ENCODE assay signal across 14 cellular contexts in the genomic region with DNA sequence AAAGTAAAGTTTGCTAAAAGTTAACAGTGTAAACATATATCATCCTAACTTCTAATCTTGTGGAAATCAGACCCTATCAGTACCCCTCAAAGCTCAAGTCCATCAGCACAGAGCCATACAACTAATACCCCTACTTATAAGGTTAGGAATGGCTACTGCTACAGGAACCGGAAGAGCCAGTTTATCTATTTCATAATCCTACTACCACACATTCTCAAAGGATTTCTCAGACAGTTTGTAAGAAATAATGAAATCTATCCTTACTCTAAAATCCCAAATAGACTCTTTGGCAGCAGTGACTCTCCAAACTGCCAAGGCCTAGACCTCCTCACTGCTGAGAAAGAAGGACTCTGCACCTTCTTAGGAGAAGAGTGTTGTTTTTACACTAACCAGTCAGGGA. TPM values are rescaled to one million over a fixed set of nuclear protein-coding genes. Genes with fewer than 3 reads are reported as not detected.
DNase-seq lines count a peak whose midpoint lies in the region; TF ChIP-seq lines count a peak whose summit lies in the region.
"Not testable (repeated sequence)": the region's sequence is repeated elsewhere in the genome, so short reads cannot be mapped to it uniquely, and the experiment has no call there.
"Had no signal": no experiment of that assay in that cellular context is flagged by ENCODE, and none has a peak within 500 bp of the region (broad histone marks: within the 10 kb centered on the region; RNA-seq: fewer than 3 reads in every experiment).

No MANE protein-coding gene starts in this region.

- H4K20me1 ChIP-seq in PC-9 (ENCODE audit: insufficient read depth); smooth muscle cell (ENCODE audit: low read depth): not testable (repeated sequence)

- not testable (repeated sequence) for TF ChIP-seq CTCF in PC-9 (conservative IDR thresholded peaks at IDR 0.05); MCF 10A (IDR thresholded peaks at IDR 0.05; ENCODE audit: unreplicated experiment); choroid plexus epithelial cell (conservative IDR thresholded peaks at IDR 0.05; ENCODE audit: low read depth, low read length); fibroblast of pulmonary artery (IDR thresholded peaks at IDR 0.05; ENCODE audit: low read length, missing control alignments); smooth muscle cell (IDR thresholded peaks at IDR 0.05; ENCODE audit: borderline replicate concordance, insufficient read depth, poor library complexity, severe bottlenecking)

- not testable (repeated sequence) for H3K4me3 Mint-ChIP-seq in MCF 10A (ENCODE audit: unreplicated experiment)

- H2AFZ ChIP-seq in PC-9 (peak overlapping the region; percentile 60), smooth muscle cell (ENCODE audit: low read depth) (peak overlapping the region; percentile 25)

- 0 out of 2 replicates have a peak overlapping the region, but pooled peaks have one; percentile 29 for H3K27ac ChIP-seq in PC-9
- not testable (repeated sequence) for H3K27ac ChIP-seq in smooth muscle cell (ENCODE audit: low read depth)

- not testable (repeated sequence) for H3K36me3 ChIP-seq in PC-9 (ENCODE audit: low read depth); smooth muscle cell (ENCODE audit: low read depth)

- H3K36me3 Mint-ChIP-seq in MCF 10A (ENCODE audit: insufficient read depth, unreplicated experiment), result not testable (repeated sequence)

- peaks cover 17% of the 10 kb centered on the region for H3K27me3 Mint-ChIP-seq in MCF 10A (ENCODE audit: insufficient read depth, unreplicated experiment)

- not testable (repeated sequence) for BruUV-seq in PC-9 (replicated peaks; lab: Mats Ljungman, UMichigan); MCF 10A (replicated peaks; lab: Mats Ljungman, UMichigan)

- H3K9me2 ChIP-seq in PC-9 (ENCODE audit: insufficient read depth), result not testable (repeated sequence)

- not testable (repeated sequence) for H3K9me3 ChIP-seq in PC-9 (ENCODE audit: insufficient read depth, low read depth); smooth muscle cell (replicated peaks; ENCODE audit: low read depth)

- CTCF ChIA-PET in PC-9 (lab: Charles Lee); MCF 10A (lab: Yijun Ruan, JAX): not testable (repeated sequence)

- H3K27me3 ChIP-seq in PC-9 (ENCODE audit: insufficient read depth, low read depth); smooth muscle cell (ENCODE audit: low read depth): not testable (repeated sequence)

- not testable (repeated sequence) for H3F3A ChIP-seq in PC-9 (ENCODE audit: insufficient read depth, low read depth); smooth muscle cell (ENCODE audit: low read depth)

- H3K27ac Mint-ChIP-seq in MCF 10A (ENCODE audit: low read depth, unreplicated experiment), result not testable (repeated sequence)

- peaks cover 11% of the 10 kb centered on the region for H3K4me1 ChIP-seq in PC-9 (replicated peaks; ENCODE audit: insufficient read depth)
- not testable (repeated sequence) for H3K4me1 ChIP-seq in smooth muscle cell (ENCODE audit: low read depth)

- not testable (repeated sequence) for H3K79me2 ChIP-seq in PC-9 (ENCODE audit: low read depth); smooth muscle cell (ENCODE audit: low read depth)

- H3K4me3 ChIP-seq in PC-9; choroid plexus epithelial cell (ENCODE audit: low read depth, low read length); fibroblast of pulmonary artery (replicated peaks; ENCODE audit: low read depth, low read length); smooth muscle cell: not testable (repeated sequence)

- H3K4me1 Mint-ChIP-seq in MCF 10A (ENCODE audit: insufficient read depth, unreplicated experiment), result not testable (repeated sequence)

- intact Hi-C loops in PC-9 (cut with micrococcal nuclease; ENCODE audit: unreplicated experiment); MCF 10A (cut with micrococcal nuclease): not testable (repeated sequence)

- peak; percentile 10 for DNase-seq in HT-29 (ENCODE audit: low spot score)
- DNase-seq in PC-9, result peak in 1 of 2 experiments; percentile 52
- peak; percentile 1 for DNase-seq in MCF 10A (ENCODE audit: unreplicated experiment)
- DNase-seq in choroid plexus epithelial cell (ENCODE audit: low read depth), result peak; percentile 1
- DNase-seq in fibroblast of pulmonary artery (ENCODE audit: low read depth), result peak; percentile 2
- not testable (repeated sequence) for DNase-seq in smooth muscle cell (lab: John Stamatoyannopoulos, UW; ENCODE audit: unreplicated experiment)

- POLR2A ChIA-PET in PC-9 (lab: Charles Lee; ENCODE audit: unreplicated experiment); MCF 10A (lab: Yijun Ruan, JAX): not testable (repeated sequence)

- WGBS in smooth muscle cell (ENCODE audit: low lambda C conversion rate), result 41% methylated on average over 1 of the region's 1 CpG

- H3K9me3 Mint-ChIP-seq in MCF 10A (ENCODE audit: unreplicated experiment), result not testable (repeated sequence)

- H3K9ac ChIP-seq in smooth muscle cell (ENCODE audit: low read depth), result not testable (repeated sequence)

- peak overlapping the region; percentile 38; the same call in 1 of the 2 replicates for H3K4me2 ChIP-seq in PC-9
- H3K4me2 ChIP-seq in smooth muscle cell, result not testable (repeated sequence)

RNA-seq across cellular contexts. Expression of a gene that starts 6.0 kb away (rescaled TPM):
- total RNA-seq in HT-29 (2014; rRNA removed; shearing (Covaris generic)), result not detected in 2 replicates
- not detected in 2 replicates for total RNA-seq in PC-9 (2021)
- total RNA-seq in MCF 10A (2022), result not detected in 2 replicates
- not detected in 2 replicates for total RNA-seq in smooth muscle cell
- polyA plus RNA-seq in smooth muscle cell, result not detected in 2 replicates
- total RNA-seq: CD4-positive, alpha-beta T cell; CD8-positive, alpha-beta memory T cell; GM12878; GM23248; H1; H7 had no signal
- polyA plus RNA-seq: A549; CD14-positive monocyte; CD8-positive, alpha-beta memory T cell; GM12878; GM23248; H1 had no signal

RNA-seq across cellular contexts. Expression of a gene that starts 20.0 kb away (rescaled TPM):
- total RNA-seq in HT-29 (2014; rRNA removed; shearing (Covaris generic)), result not detected in 2 replicates
- total RNA-seq in PC-9 (2021) (not detected in 2 replicates), MCF 10A (2022) (not detected in 2 replicates), smooth muscle cell (not detected in 2 replicates)
- polyA plus RNA-seq in smooth muscle cell, result not detected in 2 replicates
- total RNA-seq: CD4-positive, alpha-beta T cell; CD8-positive, alpha-beta memory T cell; GM12878; GM23248; H1; H7 had no signal
- polyA plus RNA-seq: A549; CD14-positive monocyte; CD8-positive, alpha-beta memory T cell; GM12878; GM23248; H1 had no signal

RNA-seq across cellular contexts. Expression of a gene that starts 47.7 kb away (rescaled TPM):
- 1.5 TPM in 1 of 2 replicates, not detected in the other for total RNA-seq in HT-29 (2014; rRNA removed; shearing (Covaris generic))
- not detected in 2 replicates for total RNA-seq in PC-9 (2021)
- not detected in 2 replicates for total RNA-seq in MCF 10A (2022)
- total RNA-seq in smooth muscle cell, result not detected in 2 replicates
- not detected in 2 replicates for polyA plus RNA-seq in smooth muscle cell
- total RNA-seq: CD4-positive, alpha-beta T cell; CD8-positive, alpha-beta memory T cell; GM12878; GM23248; H1; H7 had no signal
- polyA plus RNA-seq: A549; CD14-positive monocyte; CD8-positive, alpha-beta memory T cell; GM12878; GM23248; H1 had no signal
